In genomic region chr11:61007971-61008896, GRCh38 we compare ENCODE assay signal across 1 cellular context.
TF ChIP-seq lines count a peak whose summit lies in the region.

No MANE protein-coding gene starts in this region.

TF ChIP-seq in GM12878, 131 proteins besides CTCF, POLR2A, EP300 and RAD21 (continued from another document):
- no peak for TF ChIP-seq RELB (IDR thresholded peaks at IDR 0.05; ENCODE audit: low read depth)
